Comparison of ENCODE assay signal across 23 cellular contexts in the genomic region with DNA sequence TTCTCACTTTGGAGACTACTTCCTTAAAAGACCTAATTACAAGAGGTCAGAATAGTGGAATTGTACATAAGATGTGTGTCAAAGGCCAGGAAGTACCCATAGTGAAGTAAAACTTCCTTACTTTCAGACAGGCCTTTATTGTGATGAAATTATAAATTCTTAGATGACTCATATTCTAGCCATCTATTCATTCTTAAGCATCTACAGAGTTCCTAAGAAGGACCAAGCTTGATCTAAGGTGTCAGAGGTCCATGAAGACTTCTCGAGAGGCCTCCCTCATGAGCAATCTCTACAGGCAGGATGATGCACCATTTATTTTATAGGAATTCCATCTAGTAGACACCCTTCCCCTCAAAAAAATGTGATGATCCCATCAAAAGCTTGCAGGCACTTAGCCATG.
DNase-seq lines count a peak whose midpoint lies in the region; ATAC-seq, FAIRE-seq and TF ChIP-seq lines count a peak whose summit lies in the region.
"Had no signal": no experiment of that assay in that cellular context is flagged by ENCODE, and none has a peak within 500 bp of the region (broad histone marks: within the 10 kb centered on the region; RNA-seq: fewer than 3 reads in every experiment).

No MANE protein-coding gene starts in this region.

- H3K4me3 ChIP-seq in adipocyte (ENCODE audit: low read length) (no peak overlapping the region), foreskin fibroblast (ENCODE audit: low read depth in 1 of 2, low read length in 2 of 2) (no peak overlapping the region)
- H3K4me3 ChIP-seq: gastrocnemius medialis, thyroid gland had no signal

- TF ChIP-seq CTCF in foreskin fibroblast (IDR thresholded peaks at IDR 0.05; ENCODE audit: low read depth, low read length): no peak

- ATAC-seq in GM21737 (IDR thresholded peaks at IDR 0.05; ENCODE audit: unreplicated experiment) (no peak), HG03432 (IDR thresholded peaks at IDR 0.05; ENCODE audit: unreplicated experiment) (no peak)
- ATAC-seq: gastrocnemius medialis; left cardiac atrium; natural killer cell treated with Interleukin-12 subunit alpha and Interleukin-12 subunit beta and Interleukin-15 and Interleukin-18, amount 100 ng/mL, for 72 hours; Right ventricle myocardium inferior had no signal

- DNase-seq in AG08396 (ENCODE audit: low spot score) (peak; percentile 20), H54 (ENCODE audit: insufficient read length, low spot score) (peak; percentile 13), adipocyte (ENCODE audit: low read depth) (peak; percentile 45), foreskin fibroblast (peak; percentile 39 to 67), NCI-H774 (lab: John Stamatoyannopoulos, UW) (no peak)
- DNase-seq in activated T-cell treated with anti-CD3 and anti-CD28 coated beads, Interleukin-2, amount 50 U/mL, for 48 hours: no peak
- DNase-seq: activated CD4-positive, alpha-beta T cell treated with anti-CD3 and anti-CD28 coated beads, Interleukin-2, amount 50 U/mL, for 4 hours; activated gamma-delta T cell treated with Interleukin-2 at 50 U/mL for 16 hours; AML-193; anterior cingulate cortex; COR-L47; gastrocnemius medialis; KG1; left cardiac atrium; NCI-H2029; NCI-H510A treated with DMSO at 0.1 percent for 48 hours; stimulated activated naive CD4-positive, alpha-beta T cell; thyroid gland; WERI-Rb-1 had no signal

- FAIRE-seq in H54 (lab: Jason Lieb, UNC): peak; percentile 33

- peaks cover 20% of the 10 kb centered on the region for H3K4me1 ChIP-seq in adipocyte (ENCODE audit: control insufficient read depth, insufficient read depth, low read length)

- no peak for TF ChIP-seq POLR2A in H54 (IDR thresholded peaks at IDR 0.05; ENCODE audit: low read depth, low read length)

- H3K27me3 ChIP-seq in adipocyte (replicated peaks; ENCODE audit: control insufficient read depth, insufficient read depth, low read length): no peaks in the 10 kb centered on the region
- H3K27me3 ChIP-seq: gastrocnemius medialis, thyroid gland had no signal

- H3K9me3 ChIP-seq in adipocyte (ENCODE audit: control insufficient read depth, low read length): no peaks in the 10 kb centered on the region
- H3K9me3 ChIP-seq: gastrocnemius medialis, thyroid gland had no signal

- H3K36me3 ChIP-seq in adipocyte (ENCODE audit: control insufficient read depth, insufficient read depth, low read length, severe bottlenecking): no peaks in the 10 kb centered on the region
- H3K36me3 ChIP-seq: gastrocnemius medialis, thyroid gland, WERI-Rb-1 had no signal

- no peak overlapping the region for H3K9ac ChIP-seq in adipocyte (ENCODE audit: low read length)

Comparison
In these comparisons a context has a peak if more than half of its experiments do, and no peak if none do; other contexts are left out.
1. DNase-seq: peak in AG08396 (single experiment), H54 (single experiment), adipocyte (single experiment) and foreskin fibroblast (2 of 2); none in activated T-cell treated with anti-CD3 and anti-CD28 coated beads, Interleukin-2, amount 50 U/mL, for 48 hours (0 of 2) and NCI-H774 (single experiment).